ENCODE assay signal across 11 cellular contexts in the genomic region with DNA sequence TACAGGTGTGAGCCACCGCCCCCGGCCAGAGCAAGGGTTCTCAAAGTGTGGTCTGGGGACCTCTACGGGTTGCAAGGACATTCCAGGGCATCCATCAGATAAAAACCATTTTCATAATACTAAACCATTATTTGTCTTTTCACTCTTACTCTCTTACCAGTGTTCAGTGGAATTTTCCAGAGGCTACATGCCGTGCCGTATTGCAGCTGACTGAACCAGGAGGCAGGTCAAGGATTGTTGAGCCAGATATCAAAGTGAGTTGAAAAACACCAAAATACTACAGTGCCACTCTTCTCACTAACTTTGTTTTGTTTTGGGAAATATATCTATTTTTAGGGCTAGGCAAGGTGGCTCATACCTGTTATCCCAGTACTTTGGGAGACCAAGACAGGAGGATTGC. TPM values are rescaled to one million over a fixed set of nuclear protein-coding genes. Genes with fewer than 3 reads are reported as not detected.
"Had no signal": no experiment of that assay in that cellular context is flagged by ENCODE, and none has a peak within 500 bp of the region (broad histone marks: within the 10 kb centered on the region; RNA-seq: fewer than 3 reads in every experiment).

No MANE protein-coding gene starts in this region.

- DNase-seq: GM23248, GOT3, H7, HFFc6, IMR-90, KG1 had no signal

- H3K9me3 Mint-ChIP-seq: HFFc6 had no signal

- H3K9me3 ChIP-seq: HAP-1 had no signal

- ATAC-seq: HCT116, K562 had no signal

- H3K4me3 Mint-ChIP-seq: HFFc6 had no signal

- H3K4me3 ChIP-seq: GM23248, HAP-1, K562 had no signal

- H3K36me3 ChIP-seq: HAP-1 had no signal

- H3K27ac Mint-ChIP-seq: HFFc6 had no signal

RNA-seq across cellular contexts. Expression of a gene that starts 7.2 kb away (rescaled TPM):
- total RNA-seq: H4, HT-29, K562 had no signal
- polyA plus RNA-seq: K562 had no signal

RNA-seq across cellular contexts. Expression of a gene that starts 31.5 kb away (rescaled TPM):
- total RNA-seq: H4, HT-29 had no signal
